25 cellular contexts compared by ENCODE assay signal in genomic region chr3:69803871-69804270, GRCh38.
"Had no signal": no experiment of that assay in that cellular context is flagged by ENCODE, and none has a peak within 500 bp of the region (broad histone marks: within the 10 kb centered on the region; RNA-seq: fewer than 3 reads in every experiment).

No MANE protein-coding gene starts in this region.

- H3K4me1 ChIP-seq: upper lobe of left lung had no signal

- ATAC-seq: activated T-helper 17 cell treated with anti-CD3 and anti-CD28 coated beads, Interleukin-2, amount 50 U/mL, for 72 hours; effector memory CD8-positive, alpha-beta T cell; gastrocnemius medialis; heart left ventricle; mucosa of descending colon; psoas muscle; right cardiac atrium; T-cell had no signal

- H3K4me3 ChIP-seq: cardiac muscle cell, gastrocnemius medialis, heart left ventricle, left ventricle myocardium inferior, mucosa of descending colon, psoas muscle, stomach, thoracic aorta, upper lobe of left lung had no signal

- DNase-seq: activated B cell treated with CpG ODN at 0.5 μM for 24 hours; activated CD4-positive, alpha-beta memory T cell treated with anti-CD3 and anti-CD28 coated beads for 36 hours; activated CD4-positive, alpha-beta T cell treated with anti-CD3 and anti-CD28 coated beads for 4 hours; activated naive CD4-positive, alpha-beta T cell; activated naive CD8-positive, alpha-beta T cell treated with anti-CD3 and anti-CD28 coated beads for 36 hours; activated T-cell treated with anti-CD3 and anti-CD28 coated beads for 4 hours; amniotic stem cell; effector memory CD8-positive, alpha-beta T cell; gastrocnemius medialis; heart left ventricle; kidney glomerular epithelial cell; left ventricle myocardium inferior; mucosa of descending colon; naive B cell; psoas muscle; right cardiac atrium; small intestine; stimulated activated CD4-positive, alpha-beta T cell treated with anti-CD3 and anti-CD28 coated beads, Interleukin-15, amount 100 ng/mL, for 24 hours; stimulated activated CD4-positive, alpha-beta T cell treated with anti-CD3 and anti-CD28 coated beads, Interleukin-4, amount 100 ng/mL, for 1 hour; stomach; T-cell; upper lobe of left lung had no signal

- H3K27ac Mint-ChIP-seq: activated B cell treated with CpG ODN at 0.5 μM for 24 hours; activated CD4-positive, alpha-beta memory T cell treated with anti-CD3 and anti-CD28 coated beads for 36 hours; activated naive CD8-positive, alpha-beta T cell treated with anti-CD3 and anti-CD28 coated beads for 36 hours; activated T-helper 17 cell treated with anti-CD3 and anti-CD28 coated beads, Interleukin-2, amount 50 U/mL, for 72 hours; effector memory CD8-positive, alpha-beta T cell; naive B cell; T-cell had no signal

- H3K27ac ChIP-seq: cardiac muscle cell, gastrocnemius medialis, heart left ventricle, left ventricle myocardium inferior, psoas muscle, stomach, thoracic aorta, upper lobe of left lung had no signal

- H3K9me3 ChIP-seq: gastrocnemius medialis, left ventricle myocardium inferior, mucosa of descending colon, psoas muscle, stomach, thoracic aorta, upper lobe of left lung had no signal

- H3K36me3 ChIP-seq: cardiac muscle cell, gastrocnemius medialis, heart left ventricle, left ventricle myocardium inferior, stomach, thoracic aorta, upper lobe of left lung had no signal

- H3K4me3 Mint-ChIP-seq: activated B cell treated with CpG ODN at 0.5 μM for 24 hours; activated CD4-positive, alpha-beta memory T cell treated with anti-CD3 and anti-CD28 coated beads for 36 hours; activated naive CD8-positive, alpha-beta T cell treated with anti-CD3 and anti-CD28 coated beads for 36 hours; activated T-helper 17 cell treated with anti-CD3 and anti-CD28 coated beads, Interleukin-2, amount 50 U/mL, for 72 hours; effector memory CD8-positive, alpha-beta T cell; naive B cell; T-cell had no signal

- H3K27me3 Mint-ChIP-seq: activated CD4-positive, alpha-beta memory T cell treated with anti-CD3 and anti-CD28 coated beads for 36 hours; activated naive CD8-positive, alpha-beta T cell treated with anti-CD3 and anti-CD28 coated beads for 36 hours; effector memory CD8-positive, alpha-beta T cell had no signal

- H3K4me1 Mint-ChIP-seq: activated B cell treated with CpG ODN at 0.5 μM for 24 hours; activated naive CD8-positive, alpha-beta T cell treated with anti-CD3 and anti-CD28 coated beads for 36 hours; activated T-helper 17 cell treated with anti-CD3 and anti-CD28 coated beads, Interleukin-2, amount 50 U/mL, for 72 hours; naive B cell; T-cell had no signal

- H3K36me3 Mint-ChIP-seq: activated CD4-positive, alpha-beta memory T cell treated with anti-CD3 and anti-CD28 coated beads for 36 hours; activated naive CD8-positive, alpha-beta T cell treated with anti-CD3 and anti-CD28 coated beads for 36 hours; naive B cell; T-cell had no signal

- H3K9me3 Mint-ChIP-seq: activated CD4-positive, alpha-beta memory T cell treated with anti-CD3 and anti-CD28 coated beads for 36 hours; activated naive CD8-positive, alpha-beta T cell treated with anti-CD3 and anti-CD28 coated beads for 36 hours; activated T-helper 17 cell treated with anti-CD3 and anti-CD28 coated beads, Interleukin-2, amount 50 U/mL, for 72 hours; T-cell had no signal

- H3K27me3 ChIP-seq: cardiac muscle cell, gastrocnemius medialis, heart left ventricle, stomach, upper lobe of left lung had no signal
